In genomic region chr11:1569251-1569780, GRCh38 we compare ENCODE assay signal across 16 cellular contexts. TPM values are rescaled to one million over a fixed set of nuclear protein-coding genes. Genes with fewer than 3 reads are reported as not detected.
DNase-seq lines count a peak whose midpoint lies in the region; ATAC-seq and TF ChIP-seq lines count a peak whose summit lies in the region.
"Had no signal": no experiment of that assay in that cellular context is flagged by ENCODE, and none has a peak within 500 bp of the region (broad histone marks: within the 10 kb centered on the region; RNA-seq: fewer than 3 reads in every experiment).

No MANE protein-coding gene starts in this region.

- H3K36me3 ChIP-seq in duodenal mucosa (ENCODE audit: control insufficient read depth in 1 of 2, insufficient read depth in 2 of 2, low read length in 2 of 2): no peaks in the 10 kb centered on the region
- no peaks in the 10 kb centered on the region for H3K36me3 ChIP-seq in neural cell (ENCODE audit: insufficient read depth, low read length)
- H3K36me3 ChIP-seq in uterus: no peaks in the 10 kb centered on the region

- H2AFZ ChIP-seq in neural cell (ENCODE audit: low read depth, low read length): no peak overlapping the region

- peak; percentile 17 for DNase-seq in Right ventricle myocardium superior
- DNase-seq in left ventricle myocardium superior: no peak
- DNase-seq in DMS79 (lab: John Stamatoyannopoulos, UW): no peak
- DNase-seq in uterus: no peak
- DNase-seq: central memory CD4-positive, alpha-beta T cell; GOT3 had no signal

- peaks cover 30% of the 10 kb centered on the region for H4K20me1 ChIP-seq in neural cell (ENCODE audit: insufficient read depth)

- H3K4me3 ChIP-seq in duodenal mucosa (ENCODE audit: low read depth in 1 of 2, low read length in 2 of 2) (peak overlapping the region; percentile 10 to 35), neural cell (ENCODE audit: low read length) (peak overlapping the region; percentile 94), uterus (no peak overlapping the region)

- TF ChIP-seq POLR2A in uterus (IDR thresholded peaks at IDR 0.05): no peak

- H3K9me2 ChIP-seq in neural cell (ENCODE audit: insufficient read depth, low read length): no peaks in the 10 kb centered on the region
- H3K9me2 ChIP-seq: SK-N-SH had no signal

- intact Hi-C loops in Right ventricle myocardium superior (cut with DNase I): no loop called here
- intact Hi-C loops in left ventricle myocardium superior (cut with micrococcal nuclease): no loop called here
- intact Hi-C loops in uterus (cut with DNase I; ENCODE audit: low total_unique reads): no loop called here

- TF ChIP-seq RAD21 in neural cell (conservative IDR thresholded peaks at IDR 0.05): no peak

- H3K9ac ChIP-seq in duodenal mucosa (ENCODE audit: low read depth in 1 of 2, low read length in 2 of 2) (peak overlapping the region; percentile 39), neural cell (ENCODE audit: low read length) (peak overlapping the region; percentile 97)
- H3K9ac ChIP-seq: SK-N-SH had no signal

- TF ChIP-seq CTCF in neural cell (IDR thresholded peaks at IDR 0.05; ENCODE audit: poor library complexity, severe bottlenecking) (no peak), uterus (IDR thresholded peaks at IDR 0.05) (no peak)

- no peaks in the 10 kb centered on the region for H3K27me3 ChIP-seq in duodenal mucosa (ENCODE audit: control insufficient read depth in 1 of 2, insufficient read depth in 2 of 2, low read length in 2 of 2)
- H3K27me3 ChIP-seq in neural cell (ENCODE audit: insufficient read depth, low read depth, low read length): peaks cover 8% of the 10 kb centered on the region
- H3K27me3 ChIP-seq in uterus: peaks cover 0 to 5% of the 10 kb centered on the region in 2 donors

- H3K9me3 ChIP-seq in duodenal mucosa (ENCODE audit: control insufficient read depth in 1 of 2, low read length in 2 of 2): no peaks in the 10 kb centered on the region
- H3K9me3 ChIP-seq in neural cell (ENCODE audit: low read length): no peaks in the 10 kb centered on the region
- H3K9me3 ChIP-seq in uterus: no peaks in the 10 kb centered on the region
- H3K9me3 ChIP-seq: SK-N-SH had no signal

- H3K4me1 ChIP-seq in duodenal mucosa (ENCODE audit: control insufficient read depth in 1 of 2, insufficient read depth in 2 of 2, low read length in 2 of 2) (peaks cover 53 to 55% of the 10 kb centered on the region in 2 donors), uterus (peaks cover 0 to 34% of the 10 kb centered on the region in 2 donors)

- H3K27ac ChIP-seq in duodenal mucosa (ENCODE audit: low read depth, low read length) (no peak overlapping the region), neural cell (ENCODE audit: low read length) (peak overlapping the region; percentile 85), uterus (no peak overlapping the region)

- peak overlapping the region; percentile 81 for H3K4me2 ChIP-seq in neural cell (ENCODE audit: low read length)
- H3K4me2 ChIP-seq: SK-N-SH had no signal

- no peak for TF ChIP-seq EP300 in neural cell (conservative IDR thresholded peaks at IDR 0.05; ENCODE audit: poor library complexity, severe bottlenecking)

- peaks cover 72% of the 10 kb centered on the region for H3K79me2 ChIP-seq in neural cell (replicated peaks; ENCODE audit: insufficient read depth, low read length)

- ATAC-seq in Right ventricle myocardium superior (ENCODE audit: poor library complexity) (no peak), left ventricle myocardium superior (no peak), HG03196 (IDR thresholded peaks at IDR 0.05; ENCODE audit: unreplicated experiment) (no peak), HG02610 (IDR thresholded peaks at IDR 0.05; ENCODE audit: unreplicated experiment) (no peak)
- ATAC-seq: activated naive CD4-positive, alpha-beta T cell treated with anti-CD3 and anti-CD28 coated beads, Interleukin-2, amount 50 U/mL, for 72 hours had no signal

- no peaks in the 10 kb centered on the region for H3F3A ChIP-seq in neural cell (ENCODE audit: insufficient read depth, low read length, poor library complexity, severe bottlenecking)

TF ChIP-seq in neural cell, 6 proteins besides CTCF, POLR2A, EP300 and RAD21:
- TF ChIP-seq SMC3 (conservative IDR thresholded peaks at IDR 0.05; ENCODE audit: poor library complexity) (no peak), TAF1 (IDR thresholded peaks at IDR 0.05; ENCODE audit: low read depth) (no peak), MXI1 (conservative IDR thresholded peaks at IDR 0.05; ENCODE audit: poor library complexity, severe bottlenecking) (no peak), REST (IDR thresholded peaks at IDR 0.05; ENCODE audit: borderline replicate concordance) (no peak), EZH2 (IDR thresholded peaks at IDR 0.05; ENCODE audit: borderline replicate concordance, insufficient read depth, low read length, poor library complexity, severe bottlenecking) (no peak)

RNA-seq across cellular contexts. Expression of gene DUSP8, which starts 2.8 kb away (rescaled TPM):
- total RNA-seq in Right ventricle myocardium superior: 7.7 TPM
- 7.7 TPM for total RNA-seq in left ventricle myocardium superior
- 3.5 and 7.1 TPM in 2 replicates for polyA plus RNA-seq in neural cell
- polyA minus RNA-seq in neural cell: 15.8 and 17.7 TPM in 2 replicates
- 10 to 100 TPM in 1 of 4 donors, 1 to 10 TPM in 2, under 1 TPM in 1; under 0.01 to 21.7 (median 3.1) TPM for total RNA-seq in uterus

RNA-seq across cellular contexts. Expression of gene KRTAP5-1, which starts 15.8 kb away (rescaled TPM):
- total RNA-seq in Right ventricle myocardium superior: not detected
- not detected for total RNA-seq in left ventricle myocardium superior
- polyA plus RNA-seq in neural cell: not detected in 2 replicates
- not detected in 2 replicates for polyA minus RNA-seq in neural cell
- not detected for total RNA-seq in uterus
- total RNA-seq: activated naive CD4-positive, alpha-beta T cell treated with anti-CD3 and anti-CD28 coated beads, Interleukin-2, amount 50 U/mL, for 72 hours; glomerular endothelial cell; kidney epithelial cell; urinary bladder had no signal
- polyA plus RNA-seq: AG04450, SK-N-SH, urinary bladder had no signal

RNA-seq across cellular contexts. Expression of gene KRTAP5-2, which starts 28.8 kb away (rescaled TPM):
- not detected for total RNA-seq in Right ventricle myocardium superior
- total RNA-seq in left ventricle myocardium superior: not detected
- not detected in 2 replicates for polyA plus RNA-seq in neural cell
- polyA minus RNA-seq in neural cell: not detected in 2 replicates
- total RNA-seq in uterus: not detected
- total RNA-seq: activated naive CD4-positive, alpha-beta T cell treated with anti-CD3 and anti-CD28 coated beads, Interleukin-2, amount 50 U/mL, for 72 hours; glomerular endothelial cell; kidney epithelial cell; urinary bladder had no signal
- polyA plus RNA-seq: AG04450, SK-N-SH, urinary bladder had no signal

RNA-seq across cellular contexts. Expression of gene KRTAP5-3, which starts 38.9 kb away (rescaled TPM):
- not detected for total RNA-seq in Right ventricle myocardium superior
- total RNA-seq in left ventricle myocardium superior: not detected
- not detected in 2 replicates for polyA plus RNA-seq in neural cell
- not detected in 2 replicates for polyA minus RNA-seq in neural cell
- not detected for total RNA-seq in uterus
- total RNA-seq: activated naive CD4-positive, alpha-beta T cell treated with anti-CD3 and anti-CD28 coated beads, Interleukin-2, amount 50 U/mL, for 72 hours; glomerular endothelial cell; kidney epithelial cell; urinary bladder had no signal
- polyA plus RNA-seq: AG04450, SK-N-SH, urinary bladder had no signal

RNA-seq across cellular contexts. Expression of gene KRTAP5-4, which starts 52.6 kb away (rescaled TPM):
- total RNA-seq in Right ventricle myocardium superior (not detected), left ventricle myocardium superior (not detected), uterus (not detected)
- polyA plus RNA-seq in neural cell: not detected in 2 replicates
- not detected in 2 replicates for polyA minus RNA-seq in neural cell
- total RNA-seq: activated naive CD4-positive, alpha-beta T cell treated with anti-CD3 and anti-CD28 coated beads, Interleukin-2, amount 50 U/mL, for 72 hours; glomerular endothelial cell; kidney epithelial cell; urinary bladder had no signal
- polyA plus RNA-seq: AG04450, SK-N-SH, urinary bladder had no signal

Comparison
In these comparisons a context has a peak if more than half of its experiments do, and no peak if none do; other contexts are left out.
1. H3K4me3 ChIP-seq: peak in duodenal mucosa (2 of 2) and neural cell (single experiment); none in uterus (0 of 2).